ENCODE assay signal across 11 cellular contexts in the genomic region with DNA sequence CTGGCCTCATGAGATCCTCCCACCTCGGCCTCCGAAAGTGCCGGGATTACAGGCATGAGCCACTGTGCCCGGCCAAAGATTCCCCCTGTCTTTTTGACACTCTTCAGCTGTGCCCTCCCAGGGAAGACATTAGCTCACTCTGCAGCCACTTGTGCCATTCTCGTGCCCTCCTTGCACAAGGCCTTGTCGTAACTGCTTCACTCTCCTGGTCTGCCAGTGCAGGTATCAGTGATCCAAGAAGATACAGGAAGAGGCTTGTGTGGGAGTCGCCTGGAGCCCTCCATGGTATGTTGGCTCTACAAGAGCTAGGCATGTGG. TPM values are rescaled to one million over a fixed set of nuclear protein-coding genes. Genes with fewer than 3 reads are reported as not detected.
DNase-seq lines count a peak whose midpoint lies in the region; ATAC-seq and TF ChIP-seq lines count a peak whose summit lies in the region.
"Had no signal": no experiment of that assay in that cellular context is flagged by ENCODE, and none has a peak within 500 bp of the region (broad histone marks: within the 10 kb centered on the region; RNA-seq: fewer than 3 reads in every experiment).

No MANE protein-coding gene starts in this region.

- H3K23ac ChIP-seq in trophoblast cell (ENCODE audit: low read length), result no peak overlapping the region

- CTCF ChIA-PET in AG04450 (lab: Charles Lee) (interaction anchor here (0.7 to 2.7 kb wide), 20 partner anchors 9 to 602 kb away, joined by 3 to 47 read pairs (median 9); partner anchors contain the start of genes NVL and WDR26), PC-3 (lab: Charles Lee) (interaction anchor here (0.8 to 1.2 kb wide), 4 partner anchors 24 to 57 kb away, joined by 3 to 10 read pairs (median 4); no protein-coding TSS in a partner anchor)

- H3K4ac ChIP-seq in trophoblast cell (ENCODE audit: low read depth, low read length), result no peak overlapping the region

- no peaks in the 10 kb centered on the region for H4K20me1 ChIP-seq in PC-3 (ENCODE audit: low read length)

- H2BK12ac ChIP-seq in trophoblast cell (ENCODE audit: low read length), result peak overlapping the region; percentile 26

- H4K12ac ChIP-seq in trophoblast cell (ENCODE audit: low read depth, low read length), result no peak overlapping the region

- peak overlapping the region; percentile 78 for H3K14ac ChIP-seq in trophoblast cell (ENCODE audit: low read length)

- H3K4me1 ChIP-seq in PC-3 (ENCODE audit: insufficient read depth, low read length) (peaks cover 42% of the 10 kb centered on the region), esophagus (ENCODE audit: control insufficient read depth in 2 of 2, insufficient read depth in 2 of 2, low read length in 1 of 2) (peaks cover 3 to 8% of the 10 kb centered on the region in 2 donors), trophoblast cell (ENCODE audit: control insufficient read depth in 1 of 2, insufficient read depth in 2 of 2, low read length in 2 of 2) (peaks cover 11 to 12% of the 10 kb centered on the region in 2 experiments)

- H2BK120ac ChIP-seq in trophoblast cell (ENCODE audit: insufficient read depth, low read length, poor library complexity), result peak overlapping the region; percentile 57

- H3K4me3 ChIP-seq in AG04450 (ENCODE audit: low read depth, low read length), result no peak overlapping the region
- no peak overlapping the region; the same call in 1 of the 2 replicates for H3K4me3 ChIP-seq in PC-3 (ENCODE audit: low read length)
- H3K4me3 ChIP-seq in esophagus (ENCODE audit: low read depth in 1 of 2, low read length in 2 of 2), result peak overlapping the region in 1 of 2 donors; percentile 27
- H3K4me3 ChIP-seq in trophoblast cell (ENCODE audit: low read depth, low read length), result no peak overlapping the region

- H3K4me2 ChIP-seq in PC-3 (ENCODE audit: low read length) (peak overlapping the region; percentile 58), trophoblast cell (ENCODE audit: low read length) (no peak overlapping the region)

- H2AK5ac ChIP-seq in trophoblast cell (ENCODE audit: low read length), result peak overlapping the region; percentile 31

- peak overlapping the region; percentile 40 for H3K18ac ChIP-seq in trophoblast cell (ENCODE audit: low read length)

- no peak for ATAC-seq in PC-3
- no peak for ATAC-seq in GM19035 (IDR thresholded peaks at IDR 0.05; ENCODE audit: unreplicated experiment)

- no TSS peak for BruUV-seq in PC-3 (replicated peaks; lab: Mats Ljungman, UMichigan)

- TF ChIP-seq CTCF in AG04450 (IDR thresholded peaks at IDR 0.05; ENCODE audit: low read depth, low read length), result no peak
- TF ChIP-seq CTCF in PC-3 (conservative IDR thresholded peaks at IDR 0.05; ENCODE audit: low read depth, low read length), result no peak

- intact Hi-C loops in PC-3 (cut with micrococcal nuclease), result loop anchor here (2.0 to 10.0 kb wide), 5 partner anchors 36 to 340 kb away; no protein-coding TSS in a partner anchor

- H4K8ac ChIP-seq in trophoblast cell (ENCODE audit: low read depth, low read length), result peak overlapping the region; percentile 64

- peak overlapping the region; percentile 48 for H3K9ac ChIP-seq in PC-3 (ENCODE audit: low read length)
- no peak overlapping the region for H3K9ac ChIP-seq in trophoblast cell (ENCODE audit: low read length)

- peaks cover 9% of the 10 kb centered on the region for H3F3A ChIP-seq in PC-3 (ENCODE audit: low read length, unreplicated experiment)

- POLR2A ChIA-PET in AG04450 (lab: Yijun Ruan, JAX), result interaction anchor here (0.7 to 1.7 kb wide), 4 partner anchors 21 to 75 kb away, joined by 3 to 7 read pairs (median 4); partner anchors contain the start of gene WDR26
- POLR2A ChIA-PET in PC-3 (lab: Charles Lee; ENCODE audit: unreplicated experiment), result interaction anchor here (0.6 to 1.1 kb wide), 4 partner anchors 25 to 75 kb away, joined by 3 to 8 read pairs (median 4); no protein-coding TSS in a partner anchor

- no peaks in the 10 kb centered on the region for H3K9me2 ChIP-seq in PC-3 (replicated peaks; ENCODE audit: low read length)

- H2AFZ ChIP-seq in PC-3 (ENCODE audit: low read length), result peak overlapping the region; percentile 85
- no peak overlapping the region for H2AFZ ChIP-seq in trophoblast cell (ENCODE audit: insufficient read depth, low read length, poor library complexity)

- H3K27ac ChIP-seq in AG04450 (ENCODE audit: low read depth, low read length) (peak overlapping the region; percentile 73), PC-3 (ENCODE audit: low read length) (peak overlapping the region; percentile 87), esophagus (ENCODE audit: low read depth in 2 of 2, low read length in 1 of 2) (peak overlapping the region; percentile 91 to 98), trophoblast cell (ENCODE audit: low read depth, low read length) (peak overlapping the region; percentile 35)

- peak overlapping the region; percentile 76 for H4K91ac ChIP-seq in trophoblast cell (ENCODE audit: low read depth, low read length)

- H3K79me1 ChIP-seq in trophoblast cell (ENCODE audit: low read length), result peaks cover 6% of the 10 kb centered on the region

- DNase-seq in AG04450 (ENCODE audit: low read depth, low spot score) (no peak), PC-3 (no peak), trophoblast cell (no peak), GM19240 (ENCODE audit: insufficient read length, low spot score) (no peak), SKM-1 treated with dmso at 0.1 percent for 144 hours (lab: John Stamatoyannopoulos, UW; ENCODE audit: unreplicated experiment) (no peak), NCI-H345 (lab: John Stamatoyannopoulos, UW) (no peak)
- DNase-seq: NCI-H2171 treated with DMSO at 0.1 percent for 48 hours; stimulated activated CD8-positive, alpha-beta memory T cell treated with anti-CD3 and anti-CD28 coated beads, Interleukin-4, amount 100 ng/mL, for 48 hours; SW 1271 had no signal

- H3K27me3 ChIP-seq in AG04450 (ENCODE audit: control insufficient read depth, insufficient read depth, low read length) (no peaks in the 10 kb centered on the region), PC-3 (ENCODE audit: low read length) (no peaks in the 10 kb centered on the region), esophagus (ENCODE audit: control insufficient read depth in 1 of 2, insufficient read depth in 2 of 2, low read length in 2 of 2) (no peaks in the 10 kb centered on the region), trophoblast cell (ENCODE audit: insufficient read depth, low read length) (no peaks in the 10 kb centered on the region)

- peaks cover 3% of the 10 kb centered on the region; the same call in 1 of the 2 replicates for H3K36me3 ChIP-seq in PC-3 (ENCODE audit: low read depth, low read length)
- H3K36me3 ChIP-seq in esophagus (ENCODE audit: control insufficient read depth in 2 of 2, insufficient read depth in 2 of 2, low read length in 1 of 2), result no peaks in the 10 kb centered on the region
- no peaks in the 10 kb centered on the region for H3K36me3 ChIP-seq in trophoblast cell (ENCODE audit: control insufficient read depth in 1 of 2, insufficient read depth in 2 of 2, low read length in 2 of 2)

- H3K9me3 ChIP-seq in AG04450 (ENCODE audit: control insufficient read depth, insufficient read depth, low read length), result no peaks in the 10 kb centered on the region
- no peaks in the 10 kb centered on the region for H3K9me3 ChIP-seq in PC-3 (ENCODE audit: low read length)
- no peaks in the 10 kb centered on the region for H3K9me3 ChIP-seq in esophagus (ENCODE audit: control insufficient read depth in 2 of 2, insufficient read depth in 1 of 2, low read depth in 1 of 2, low read length in 1 of 2)
- H3K9me3 ChIP-seq in trophoblast cell (ENCODE audit: insufficient read depth, low read depth, low read length), result no peaks in the 10 kb centered on the region

- H3K79me2 ChIP-seq in PC-3 (ENCODE audit: low read length) (peaks cover 7% of the 10 kb centered on the region), trophoblast cell (ENCODE audit: control insufficient read depth, insufficient read depth, low read length, poor library complexity) (no peaks in the 10 kb centered on the region)

- WGBS in esophagus, 2 donors, result 66 to 73% methylated on average over 7 of the region's 7 CpGs
- WGBS in trophoblast cell (ENCODE audit: extremely low coverage, insufficient coverage, insufficient read length), result no CpG with 5 or more reads among the region's 7 CpGs

- H2BK5ac ChIP-seq in trophoblast cell (ENCODE audit: low read depth, low read length, poor library complexity), result peak overlapping the region; percentile 44

RNA-seq across cellular contexts. Expression of gene WDR26, which starts 22.0 kb away (rescaled TPM):
- 58.7 and 70.6 TPM in 2 replicates for polyA plus RNA-seq in AG04450 (2011; rRNA removed)
- polyA minus RNA-seq in AG04450 (2011; rRNA and poly(A)+ RNA removed), result 97.2 and 120 TPM in 2 replicates
- 40.7 and 45.2 TPM in 2 replicates for total RNA-seq in PC-3 (2014; rRNA removed)
- 10 to 100 TPM; 43.1 to 63.7 TPM for polyA plus RNA-seq in esophagus
- 90.2 and 90.5 TPM in 2 replicates for polyA plus RNA-seq in trophoblast cell (2013)

Comparison
In these comparisons a context has a peak if more than half of its experiments do, and no peak if none do; other contexts are left out.
1. H3K27ac ChIP-seq: peak in every context shown above with its lines; median percentile 94 in esophagus; 87 in PC-3; 73 in AG04450; 35 in trophoblast cell.